ENCODE assay signal across 26 cellular contexts in the genomic region with DNA sequence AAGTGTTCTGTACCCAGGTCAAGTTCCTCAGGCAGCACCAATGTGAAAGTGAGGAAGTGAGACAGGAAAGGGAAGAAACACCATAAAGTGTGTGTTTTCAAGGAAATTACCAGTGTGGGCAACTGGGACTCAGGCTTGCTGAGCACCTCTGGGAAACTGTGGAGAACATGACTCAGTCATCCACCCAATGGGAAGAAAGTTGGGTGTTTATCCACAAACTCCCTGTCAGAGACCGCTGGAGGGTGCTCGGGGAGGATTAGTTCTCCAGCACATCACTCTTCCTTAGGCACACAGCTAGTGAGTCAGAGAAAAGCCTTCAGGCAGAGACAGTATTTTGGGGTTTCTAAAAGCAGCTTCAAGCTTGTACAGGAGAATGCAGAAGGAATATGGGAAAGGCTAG.
"Had no signal": no experiment of that assay in that cellular context is flagged by ENCODE, and none has a peak within 500 bp of the region (broad histone marks: within the 10 kb centered on the region; RNA-seq: fewer than 3 reads in every experiment).

No MANE protein-coding gene starts in this region.

- H3K4me2 ChIP-seq: smooth muscle cell had no signal

- H3K4me1 ChIP-seq: heart right ventricle, lower lobe of right lung, sigmoid colon, vagina had no signal

- H3K36me3 ChIP-seq: brain microvascular endothelial cell, esophagus squamous epithelium, heart right ventricle, lower lobe of right lung, sigmoid colon, stomach, vagina had no signal

- H3K4me3 ChIP-seq: esophagus squamous epithelium, heart right ventricle, lower lobe of right lung, mucosa of descending colon, sigmoid colon, smooth muscle cell, stomach, testis, vagina had no signal

- H3K4me3 Mint-ChIP-seq: activated CD4-positive, alpha-beta memory T cell treated with anti-CD3 and anti-CD28 coated beads for 36 hours; central memory CD8-positive, alpha-beta T cell; effector memory CD8-positive, alpha-beta T cell; nephron progenitor cell; stimulated activated memory B cell treated with anti-CD40 and anti-IgM and Interleukin-4, amounts not matched to agents 10 μg/mL and 1 μg/mL and 100 μg/mL, for 72 hours; T-helper 17 cell; type B pancreatic cell had no signal

- H3K4me1 Mint-ChIP-seq: central memory CD8-positive, alpha-beta T cell; nephron progenitor cell; stimulated activated memory B cell treated with anti-CD40 and anti-IgM and Interleukin-4, amounts not matched to agents 10 μg/mL and 1 μg/mL and 100 μg/mL, for 72 hours; T-helper 17 cell had no signal

- ATAC-seq: effector memory CD8-positive, alpha-beta T cell; heart right ventricle; lower lobe of right lung; mucosa of descending colon; stimulated activated memory B cell treated with anti-CD40 and anti-IgM and Interleukin-4, amounts not matched to agents 10 μg/mL and 1 μg/mL and 100 μg/mL, for 72 hours; T-helper 17 cell had no signal

- H3K27ac Mint-ChIP-seq: activated CD4-positive, alpha-beta memory T cell treated with anti-CD3 and anti-CD28 coated beads for 36 hours; effector memory CD8-positive, alpha-beta T cell; nephron progenitor cell; stimulated activated memory B cell treated with anti-CD40 and anti-IgM and Interleukin-4, amounts not matched to agents 10 μg/mL and 1 μg/mL and 100 μg/mL, for 72 hours; T-helper 17 cell; type B pancreatic cell had no signal

- H3K27me3 ChIP-seq: testis, vagina had no signal

- H3K36me3 Mint-ChIP-seq: activated CD4-positive, alpha-beta memory T cell treated with anti-CD3 and anti-CD28 coated beads for 36 hours; stimulated activated memory B cell treated with anti-CD40 and anti-IgM and Interleukin-4, amounts not matched to agents 10 μg/mL and 1 μg/mL and 100 μg/mL, for 72 hours; type B pancreatic cell had no signal

- H3K9me3 ChIP-seq: esophagus squamous epithelium, heart right ventricle, lower lobe of right lung, mucosa of descending colon, sigmoid colon, stomach, testis, vagina had no signal

- DNase-seq: activated CD4-positive, alpha-beta memory T cell treated with anti-CD3 and anti-CD28 coated beads for 36 hours; activated CD4-positive, alpha-beta T cell treated with anti-CD3 and anti-CD28 coated beads for 4 hours; activated CD4-positive, CD25-positive, alpha-beta regulatory T cell; activated effector memory CD4-positive, alpha-beta T cell treated with Interleukin-2 at 50 U/mL for 16 hours; activated naive CD4-positive, alpha-beta T cell treated with anti-CD3 and anti-CD28 coated beads, Interleukin-2, amount 50 U/mL, for 16 hours; activated T-cell treated with anti-CD3 and anti-CD28 coated beads, Interleukin-2, amount 50 U/mL, for 48 hours; aorta; brain microvascular endothelial cell; effector memory CD8-positive, alpha-beta T cell; esophagus squamous epithelium; heart right ventricle; kidney; lower lobe of right lung; mesendoderm; mucosa of descending colon; nephron progenitor cell; sigmoid colon; stimulated activated CD4-positive, alpha-beta T cell treated with anti-CD3 and anti-CD28 coated beads, Interleukin-15, amount 100 ng/mL, for 24 hours; stomach; T-helper 17 cell; testis had no signal

- H3K9me3 Mint-ChIP-seq: activated CD4-positive, alpha-beta memory T cell treated with anti-CD3 and anti-CD28 coated beads for 36 hours; nephron progenitor cell; stimulated activated memory B cell treated with anti-CD40 and anti-IgM and Interleukin-4, amounts not matched to agents 10 μg/mL and 1 μg/mL and 100 μg/mL, for 72 hours; type B pancreatic cell had no signal

- H3K27ac ChIP-seq: brain microvascular endothelial cell, esophagus squamous epithelium, heart right ventricle, lower lobe of right lung, sigmoid colon, stomach, vagina had no signal
